ENCODE assay signal across 20 cellular contexts in the genomic region with DNA sequence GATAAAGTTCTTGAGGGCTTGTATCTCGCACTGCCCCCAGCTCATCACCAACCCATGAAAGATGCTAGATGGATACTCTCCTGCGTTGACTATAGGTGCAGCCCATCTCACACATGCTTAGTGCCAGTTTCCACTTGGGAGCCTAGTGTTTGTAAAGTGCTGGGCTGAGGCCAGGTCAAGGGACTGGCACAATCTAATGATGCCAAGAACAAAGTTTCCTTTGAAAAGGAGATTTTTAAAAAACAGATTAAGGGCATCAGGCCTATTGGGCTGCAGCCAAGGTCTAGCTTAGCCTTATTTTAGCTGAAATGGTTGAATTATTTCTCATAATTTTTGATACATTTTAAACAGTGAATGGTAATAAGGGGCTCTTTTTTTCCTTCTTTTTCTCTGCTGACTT.
"Had no signal": no experiment of that assay in that cellular context is flagged by ENCODE, and none has a peak within 500 bp of the region (broad histone marks: within the 10 kb centered on the region; RNA-seq: fewer than 3 reads in every experiment).

No MANE protein-coding gene starts in this region.

- H3K27ac ChIP-seq: SJSA1, SK-N-MC had no signal

- ATAC-seq: HepG2 had no signal

- H3K4me3 ChIP-seq: SJSA1, SK-N-MC had no signal

- H3K36me3 ChIP-seq: SJSA1 had no signal

- DNase-seq: IMR-90, Kasumi-1, KG1, MM.1S, NCI-H1092 treated with DMSO at 0.1 percent for 48 hours, NCI-H1436, NCI-H1694, NCI-H187 treated with DMSO at 0.1 percent for 48 hours, NCI-H2029 treated with DMSO at 0.1 percent for 48 hours, NCI-H2171 treated with DMSO at 0.1 percent for 48 hours, NCI-H345, NCI-H524, NCI-H526 treated with DMSO at 0.1 percent for 48 hours, NCI-H748 treated with DMSO at 0.1 percent for 48 hours, Right ventricle myocardium superior, RPMI8226, SIG-M5 had no signal

- H3K27me3 ChIP-seq: SJSA1 had no signal
